28 cellular contexts compared by ENCODE assay signal in the genomic region with DNA sequence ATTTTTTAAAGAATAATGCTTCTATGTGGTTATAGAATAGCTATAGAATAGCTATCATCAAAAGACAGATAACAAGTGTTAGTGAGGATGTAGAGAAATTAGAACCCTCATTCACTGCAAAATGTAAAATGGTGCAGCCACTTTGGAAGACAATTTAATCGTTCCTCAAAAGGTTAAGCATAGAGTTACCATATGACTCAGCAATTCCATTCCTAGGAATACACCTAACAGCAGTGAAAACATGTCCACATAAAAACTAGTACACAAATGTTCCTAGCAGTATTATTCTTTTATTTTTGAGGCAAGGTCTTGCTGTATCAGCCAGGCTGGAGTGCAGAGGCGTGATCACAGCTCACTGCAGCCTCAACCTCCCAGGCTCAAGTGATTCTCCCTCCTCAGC.
"Had no signal": no experiment of that assay in that cellular context is flagged by ENCODE, and none has a peak within 500 bp of the region (broad histone marks: within the 10 kb centered on the region; RNA-seq: fewer than 3 reads in every experiment).

No MANE protein-coding gene starts in this region.

- H3K4me2 ChIP-seq: SK-N-SH had no signal

- H3K9me3 ChIP-seq: MG63, Peyer's patch, SJSA1, SK-N-SH had no signal

- H3K4me3 ChIP-seq: MG63, Peyer's patch, SJSA1 had no signal

- FAIRE-seq: bronchial epithelial cell had no signal

- ATAC-seq: activated CD8-positive, alpha-beta memory T cell treated with anti-CD3 and anti-CD28 coated beads, Interleukin-2, amount 10 ng/mL, durations not matched to agents 7 days and 5 days; activated naive CD8-positive, alpha-beta T cell treated with anti-CD3 and anti-CD28 coated beads, Interleukin-2, amount 50 U/mL, for 24 hours had no signal

- H3K27me3 ChIP-seq: MG63, Peyer's patch, SJSA1 had no signal

- DNase-seq: activated B cell treated with CpG ODN at 0.5 μM for 24 hours; activated CD4-positive, alpha-beta T cell treated with anti-CD3 and anti-CD28 coated beads for 48 hours; activated CD4-positive, CD25-positive, alpha-beta regulatory T cell treated with anti-CD3 and anti-CD28 coated beads, Interleukin-2, amount 50 U/mL, for 72 hours; activated effector memory CD4-positive, alpha-beta T cell treated with Interleukin-2 at 50 U/mL for 16 hours; activated naive CD4-positive, alpha-beta T cell treated with anti-CD3 and anti-CD28 coated beads, Interleukin-2, amount 10 ng/mL, durations not matched to agents 7 days and 5 days; activated naive CD8-positive, alpha-beta T cell treated with anti-CD3 and anti-CD28 coated beads, Interleukin-2, amount 50 U/mL, for 24 hours; anterior cingulate cortex; caudate nucleus; cerebellar nuclear complex; Karpas-422; MG63; NCI-H1048; NCI-H1105 treated with DMSO at 0.1 percent for 48 hours; NCI-H1436; NCI-H1694; NCI-H1930; NCI-H2081 treated with DMSO at 0.1 percent for 48 hours; NCI-H226; NCI-H446 treated with DMSO at 0.1 percent for 48 hours; NCI-H524 treated with DMSO at 0.1 percent for 48 hours; RPMI8226; SHP77 treated with DMSO at 0.1 percent for 48 hours; SK-N-SH had no signal

- H3K27ac ChIP-seq: Peyer's patch, SJSA1, VCaP had no signal

- H3K4me1 ChIP-seq: Peyer's patch, SJSA1 had no signal

- H3K9me2 ChIP-seq: SK-N-SH had no signal

- H3K36me3 ChIP-seq: MG63, Peyer's patch, SJSA1 had no signal

- H3K9ac ChIP-seq: SK-N-SH had no signal
